In the genomic region with DNA sequence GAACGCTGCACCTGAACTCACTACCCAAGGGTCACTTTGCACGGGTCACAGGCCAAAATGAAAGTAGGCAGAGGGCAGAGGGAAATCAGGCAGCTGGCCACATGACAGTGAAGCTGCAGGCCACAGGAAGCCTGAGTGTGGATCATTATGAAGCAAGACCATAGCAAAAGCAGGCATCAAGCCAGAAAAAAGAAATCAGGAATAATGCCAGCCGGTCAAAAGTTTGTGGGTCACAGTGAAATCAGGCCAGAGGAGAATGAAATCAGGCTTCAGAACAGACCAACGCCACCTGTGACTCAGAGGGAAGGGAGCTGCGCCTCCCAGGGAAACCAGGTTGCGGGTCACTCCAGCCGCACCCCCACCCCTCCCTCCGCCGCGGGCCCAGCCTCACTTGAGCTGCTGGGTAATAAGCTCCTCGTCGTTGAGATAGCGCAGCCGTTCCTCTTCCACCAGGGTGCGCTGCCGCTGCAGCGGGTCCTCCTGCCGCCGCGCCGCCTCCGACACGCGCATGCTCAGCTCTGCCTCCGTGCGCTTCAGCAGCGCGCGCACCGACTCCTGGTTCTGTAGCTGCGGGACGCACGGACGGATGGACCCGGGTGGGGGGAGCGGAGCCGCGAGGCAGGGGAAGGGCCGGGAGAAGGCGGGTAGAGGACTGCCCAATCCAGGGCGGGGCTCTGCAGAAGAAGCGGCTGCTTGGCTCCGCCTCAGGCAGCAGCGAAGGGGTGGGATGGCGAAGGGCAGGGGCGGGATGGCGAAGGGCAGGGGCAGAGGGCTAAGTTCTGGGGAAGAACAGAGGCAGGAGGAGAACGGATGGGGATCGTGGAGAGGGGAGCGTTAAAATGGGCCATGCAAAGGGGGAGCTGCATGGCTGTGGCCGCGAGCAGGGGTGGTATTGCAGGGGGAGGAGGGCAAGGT, we compare ENCODE assay signal across 8 cellular contexts. TPM values are rescaled to one million over a fixed set of nuclear protein-coding genes. Genes with fewer than 3 reads are reported as not detected.
DNase-seq lines count a peak whose midpoint lies in the region; ATAC-seq and TF ChIP-seq lines count a peak whose summit lies in the region.

No MANE protein-coding gene starts in this region.

- H3K9me2 ChIP-seq in MM.1S (replicated peaks; ENCODE audit: insufficient read depth, low read length), result no peaks in the 10 kb centered on the region

- H3K27ac Mint-ChIP-seq in nephron, result no peak overlapping the region

- H3K27me3 Mint-ChIP-seq in nephron (ENCODE audit: low read depth), result peaks cover 78% of the 10 kb centered on the region

- H4K20me1 ChIP-seq in MM.1S (ENCODE audit: insufficient read depth, low read length), result no peaks in the 10 kb centered on the region

- peak overlapping the region; percentile 87 for H2AFZ ChIP-seq in MM.1S (ENCODE audit: low read length)

- H3K79me2 ChIP-seq in MM.1S (ENCODE audit: low read length), result no peaks in the 10 kb centered on the region

- no peaks in the 10 kb centered on the region for H3K36me3 ChIP-seq in MM.1S (replicated peaks; ENCODE audit: insufficient read depth, low read length)

- peaks cover 13% of the 10 kb centered on the region for H3K4me1 ChIP-seq in MM.1S (ENCODE audit: low read length)

- peak overlapping the region; percentile 83 to 88 (median 85) for H3K4me3 Mint-ChIP-seq in nephron

- ATAC-seq in GM21825 (IDR thresholded peaks at IDR 0.05; ENCODE audit: unreplicated experiment), result peak; percentile 55

- no peaks in the 10 kb centered on the region for H3K9me3 Mint-ChIP-seq in nephron

- peaks cover 20% of the 10 kb centered on the region for H3K4me1 Mint-ChIP-seq in nephron

- DNase-seq in D341Med (ENCODE audit: low spot score), result peak; percentile 99
- peak; percentile 94 for DNase-seq in MM.1S
- peak; percentile 92 for DNase-seq in SHP77 treated with DMSO at 0.1 percent for 48 hours (lab: John Stamatoyannopoulos, UW)
- peak; percentile 71 for DNase-seq in activated gamma-delta T cell (lab: John Stamatoyannopoulos, UW)
- peak; percentile 93 for DNase-seq in fibroblast of villous mesenchyme (ENCODE audit: low read depth)
- peak; percentile 69 to 86 (median 79) for DNase-seq in stimulated activated naive CD4-positive, alpha-beta T cell (lab: John Stamatoyannopoulos, UW)

- H3K27me3 ChIP-seq in MM.1S (replicated peaks; ENCODE audit: insufficient read depth, low read length), result peaks cover 29% of the 10 kb centered on the region

- H3K36me3 Mint-ChIP-seq in nephron (ENCODE audit: low read depth), result no peaks in the 10 kb centered on the region

- no peak overlapping the region for H3K27ac ChIP-seq in MM.1S (ENCODE audit: low read length)

- peaks cover 10% of the 10 kb centered on the region; the same call in 1 of the 2 replicates for H3F3A ChIP-seq in MM.1S (ENCODE audit: insufficient read depth, low read length)

- H3K9ac ChIP-seq in MM.1S (ENCODE audit: low read length), result peak overlapping the region; percentile 13; the same call in 1 of the 2 replicates

- peak overlapping the region; percentile 71 for H3K4me3 ChIP-seq in MM.1S (ENCODE audit: low read length)
- peak overlapping the region; percentile 56 for H3K4me3 ChIP-seq in fibroblast of villous mesenchyme (ENCODE audit: low read depth, low read length)

- H3K9me3 ChIP-seq in MM.1S (replicated peaks; ENCODE audit: insufficient read depth, low read length), result no peaks in the 10 kb centered on the region

- TF ChIP-seq CTCF in MM.1S (IDR thresholded peaks at IDR 0.05; ENCODE audit: low read length) (peak; percentile 89), fibroblast of villous mesenchyme (IDR thresholded peaks at IDR 0.05; ENCODE audit: insufficient read depth, low read depth, low read length) (peak; percentile 90), nephron (IDR thresholded peaks at IDR 0.05; ENCODE audit: unreplicated experiment in 3 of 3) (peak; percentile 85 to 92 (median 89))

- peak overlapping the region; percentile 92 for H3K4me2 ChIP-seq in MM.1S (ENCODE audit: low read depth, low read length)

RNA-seq across cellular contexts. Expression of gene SRCIN1, which starts 47.7 kb away (rescaled TPM):
- total RNA-seq in fibroblast of villous mesenchyme, result not detected in 2 replicates
